Comparison of ENCODE assay signal across 11 cellular contexts in the genomic region with DNA sequence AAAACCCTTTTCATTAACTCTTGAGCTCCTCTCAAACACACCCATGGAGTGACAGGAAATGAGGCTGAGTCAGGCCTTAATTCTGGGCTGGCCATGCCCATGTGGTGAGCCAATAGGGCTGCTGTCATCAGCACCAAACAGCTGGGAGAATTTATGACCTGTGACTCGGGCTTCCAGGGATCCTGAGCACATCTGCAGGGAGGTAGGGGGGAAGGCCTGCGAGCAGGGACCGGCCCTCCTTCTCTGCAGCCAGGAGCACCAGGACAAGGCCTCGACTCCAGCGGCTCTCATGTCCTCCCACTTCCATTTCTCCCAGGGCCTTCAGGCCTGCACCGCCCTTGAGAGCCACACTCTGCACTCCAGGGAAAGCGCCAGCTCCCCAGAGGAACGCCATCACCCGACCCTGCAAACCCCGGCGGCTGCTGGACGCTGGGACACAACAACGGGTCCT. TPM values are rescaled to one million over a fixed set of nuclear protein-coding genes. Genes with fewer than 3 reads are reported as not detected.
A peak's percentile ranks its signal among the peaks of the same experiment; 100 is the strongest.
DNase-seq lines count a peak whose midpoint lies in the region; ATAC-seq, FAIRE-seq and TF ChIP-seq lines count a peak whose summit lies in the region.
"Had no signal": no experiment of that assay in that cellular context is flagged by ENCODE, and none has a peak within 500 bp of the region (broad histone marks: within the 10 kb centered on the region; RNA-seq: fewer than 3 reads in every experiment).

No MANE protein-coding gene starts in this region.

- H3K9me3 Mint-ChIP-seq in activated naive CD8-positive, alpha-beta T cell treated with anti-CD3 and anti-CD28 coated beads for 36 hours: no peaks in the 10 kb centered on the region
- H3K9me3 Mint-ChIP-seq: immature natural killer cell had no signal

- H3K4me3 ChIP-seq in kidney (ENCODE audit: low read length in 2 of 2) (no peak overlapping the region), dorsolateral prefrontal cortex (no peak overlapping the region)

- intact Hi-C loops in kidney (cut with DNase I) (no loop called here), dorsolateral prefrontal cortex (cut with DNase I) (loop anchor here in 1 of 2 donors (10.0 kb wide), 1 partner anchor 87 kb away; no protein-coding TSS in a partner anchor)

- no peaks in the 10 kb centered on the region for H3K9me3 ChIP-seq in kidney (ENCODE audit: control insufficient read depth in 1 of 2, low read length in 2 of 2)

- H3K27me3 ChIP-seq in dorsolateral prefrontal cortex: peaks cover 0 to 15% (median 0%) of the 10 kb centered on the region in 45 donors

- no peaks in the 10 kb centered on the region for H3K36me3 Mint-ChIP-seq in activated naive CD8-positive, alpha-beta T cell treated with anti-CD3 and anti-CD28 coated beads for 36 hours
- H3K36me3 Mint-ChIP-seq: immature natural killer cell had no signal

- peaks cover 18 to 48% of the 10 kb centered on the region in 2 donors for H3K36me3 ChIP-seq in kidney (ENCODE audit: control insufficient read depth in 1 of 2, insufficient read depth in 2 of 2, low read length in 2 of 2)

- peaks cover 35% of the 10 kb centered on the region in 2 donors for H3K4me1 ChIP-seq in kidney (ENCODE audit: control insufficient read depth in 1 of 2, insufficient read depth in 1 of 2, low read depth in 1 of 2, low read length in 2 of 2)

- H3K27me3 Mint-ChIP-seq in activated naive CD8-positive, alpha-beta T cell treated with anti-CD3 and anti-CD28 coated beads for 36 hours: no peaks in the 10 kb centered on the region

- ATAC-seq in GM19452 (IDR thresholded peaks at IDR 0.05; ENCODE audit: unreplicated experiment): no peak
- ATAC-seq: stimulated activated naive CD8-positive, alpha-beta T cell treated with anti-CD3 and anti-CD28 coated beads, Interleukin-15, Interleukin-2, amounts not matched to agents 100 U/mL and 50 U/mL, for 24 hours had no signal

- peak; percentile 5 for DNase-seq in NCI-H82 (lab: John Stamatoyannopoulos, UW)
- DNase-seq in NCI-H82 treated with DMSO at 0.1 percent for 48 hours (lab: John Stamatoyannopoulos, UW; ENCODE audit: unreplicated experiment): no peak
- DNase-seq in kidney: peak; percentile 76
- DNase-seq in OCI-M2 (lab: John Stamatoyannopoulos, UW; ENCODE audit: unreplicated experiment): no peak
- DNase-seq in activated naive CD8-positive, alpha-beta T cell treated with anti-CD3 and anti-CD28 coated beads for 36 hours: no peak
- DNase-seq in dorsolateral prefrontal cortex: no peak
- DNase-seq: immature natural killer cell; stimulated activated naive CD8-positive, alpha-beta T cell treated with anti-CD3 and anti-CD28 coated beads, Interleukin-15, Interleukin-2, amounts not matched to agents 100 U/mL and 50 U/mL, for 24 hours had no signal

- no peak for FAIRE-seq in kidney (lab: Jason Lieb, UNC)
- FAIRE-seq: A204.1 had no signal

- H3K9ac ChIP-seq in kidney (ENCODE audit: low read length in 2 of 2): peak overlapping the region in 1 of 2 donors; percentile 31

- H3K27ac ChIP-seq in VCaP (peak overlapping the region; percentile 73), kidney (ENCODE audit: low read depth in 2 of 2, low read length in 2 of 2) (peak overlapping the region in 1 of 2 donors; percentile 53), dorsolateral prefrontal cortex (no peak overlapping the region)

- H3K4me1 Mint-ChIP-seq in activated naive CD8-positive, alpha-beta T cell treated with anti-CD3 and anti-CD28 coated beads for 36 hours: peaks cover 3% of the 10 kb centered on the region
- H3K4me1 Mint-ChIP-seq: immature natural killer cell had no signal

- no peak overlapping the region for H3K4me3 Mint-ChIP-seq in activated naive CD8-positive, alpha-beta T cell treated with anti-CD3 and anti-CD28 coated beads for 36 hours
- H3K4me3 Mint-ChIP-seq: immature natural killer cell had no signal

- no peak overlapping the region for H3K27ac Mint-ChIP-seq in activated naive CD8-positive, alpha-beta T cell treated with anti-CD3 and anti-CD28 coated beads for 36 hours
- H3K27ac Mint-ChIP-seq: immature natural killer cell had no signal

- TF ChIP-seq CTCF in VCaP (conservative IDR thresholded peaks at IDR 0.05) (no peak), kidney (IDR thresholded peaks at IDR 0.05; ENCODE audit: borderline replicate concordance, extremely low read depth, insufficient read depth) (no peak), dorsolateral prefrontal cortex (IDR thresholded peaks at IDR 0.05 in 54 of 56, conservative IDR thresholded peaks at IDR 0.05 in 2 of 56; ENCODE audit: low read depth in 1 of 56, partially characterized antibody in 56 of 56) (no peak)

RNA-seq across cellular contexts. Expression of gene RIPK4, which starts 14.6 kb away (rescaled TPM):
- total RNA-seq in kidney (32.6 TPM), dorsolateral prefrontal cortex (under 1 TPM in 27 of 120 experiments, not detected in 93; 0.10 to 0.89 (median 0.15) TPM)
- polyA plus RNA-seq in kidney (ENCODE audit: insufficient read depth, low read depth, low replicate concordance): 11.6 TPM
- under 1 TPM; 0.62 to 0.76 TPM for total RNA-seq in activated naive CD8-positive, alpha-beta T cell treated with anti-CD3 and anti-CD28 coated beads for 36 hours
- polyA plus RNA-seq: immature natural killer cell had no signal

Comparison
In these comparisons a context has a peak if more than half of its experiments do, and no peak if none do; other contexts are left out.
1. DNase-seq: peak in NCI-H82 (single experiment) and kidney (single experiment); none in NCI-H82 treated with DMSO at 0.1 percent for 48 hours (single experiment), OCI-M2 (single experiment), activated naive CD8-positive, alpha-beta T cell treated with anti-CD3 and anti-CD28 coated beads for 36 hours (single experiment) and dorsolateral prefrontal cortex (0 of 10).
2. RNA of gene RIPK4, which starts 14.6 kb away (total RNA-seq): 32.6 TPM in kidney (single experiment); 0.62 to 0.76 TPM in activated naive CD8-positive, alpha-beta T cell treated with anti-CD3 and anti-CD28 coated beads for 36 hours and 0.10 to 0.89 TPM in dorsolateral prefrontal cortex; every median in the first group is over 10 times any median in the second.